ENCODE assay signal across 8 cellular contexts in the genomic region with DNA sequence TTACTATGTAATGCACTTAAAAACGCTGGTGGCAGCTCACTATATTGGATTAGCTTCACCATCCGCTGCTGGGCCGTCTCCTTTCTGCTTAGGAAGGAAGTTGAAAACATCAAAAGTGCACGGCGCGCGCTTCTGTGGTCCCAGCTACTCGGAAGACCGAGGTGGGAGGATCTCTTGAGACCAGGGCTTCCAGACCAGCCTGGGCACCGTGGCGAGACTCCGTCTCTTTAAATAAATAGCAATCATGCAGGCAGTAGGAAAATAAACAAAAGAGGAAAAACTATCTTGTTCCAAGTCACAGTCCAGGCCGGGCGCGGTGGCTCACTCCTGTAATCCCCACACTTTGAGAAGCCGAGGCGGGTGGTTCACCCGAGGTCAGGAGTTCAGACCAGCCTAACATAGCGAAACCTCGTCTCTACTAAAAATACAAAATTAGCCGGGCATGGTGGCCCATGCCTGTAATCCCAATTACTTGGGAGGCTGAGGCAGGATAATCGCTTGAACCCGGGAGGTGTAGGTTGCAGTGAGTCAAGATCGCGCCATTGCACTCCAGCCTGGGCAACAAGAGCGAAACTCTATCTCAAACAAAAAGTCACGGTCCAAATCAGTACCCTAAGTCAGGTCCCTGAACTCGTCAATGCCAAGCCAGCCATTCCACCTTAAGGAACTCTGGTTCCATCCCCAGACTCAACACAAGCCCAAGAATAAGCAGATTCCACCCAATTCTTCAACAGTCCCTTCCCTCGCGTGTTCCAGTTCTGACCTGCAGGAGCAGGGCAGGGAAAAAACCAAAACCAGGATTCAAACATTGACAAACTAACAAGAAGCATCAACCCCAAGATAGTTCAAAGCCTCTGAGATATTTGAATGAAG. TPM values are rescaled to one million over a fixed set of nuclear protein-coding genes. Genes with fewer than 3 reads are reported as not detected.
A peak's percentile ranks its signal among the peaks of the same experiment; 100 is the strongest.
DNase-seq lines count a peak whose midpoint lies in the region; ATAC-seq and TF ChIP-seq lines count a peak whose summit lies in the region.

No MANE protein-coding gene starts in this region.

- H3K4me1 ChIP-seq in iPS-15b (ENCODE audit: control insufficient read depth, insufficient read depth, low read length) (peaks cover 5% of the 10 kb centered on the region), skeletal muscle tissue (ENCODE audit: control insufficient read depth in 3 of 3, insufficient read depth in 3 of 3, low read length in 3 of 3) (peaks cover 5 to 26% (median 11%) of the 10 kb centered on the region in 3 donors)

- ATAC-seq in GM19372 (IDR thresholded peaks at IDR 0.05; ENCODE audit: low read depth, unreplicated experiment), result peak; percentile 27
- ATAC-seq in HG03565 (IDR thresholded peaks at IDR 0.05; ENCODE audit: unreplicated experiment), result peak; percentile 9

- H3K36me3 ChIP-seq in iPS-15b (ENCODE audit: control insufficient read depth, insufficient read depth, low read length) (no peaks in the 10 kb centered on the region), skeletal muscle tissue (ENCODE audit: control insufficient read depth in 3 of 3, insufficient read depth in 3 of 3, low read length in 3 of 3) (peaks cover 2 to 12% (median 5%) of the 10 kb centered on the region in 3 donors)

- H3K4me3 ChIP-seq in AG10803 (ENCODE audit: low read length) (peak overlapping the region; percentile 84), iPS-15b (ENCODE audit: low read depth, low read length) (peak overlapping the region; percentile 97), skeletal muscle tissue (ENCODE audit: low read length in 3 of 3) (peak overlapping the region; percentile 81 to 98 (median 97))

- H3K27ac ChIP-seq in skeletal muscle tissue (ENCODE audit: low read depth, low read length), result peak overlapping the region; percentile 97

- peak; percentile 51 for DNase-seq in AG10803 (ENCODE audit: low read depth)
- peak; percentile 40 for DNase-seq in T-helper 22 cell (ENCODE audit: low read depth)
- peak; percentile 68 for DNase-seq in astrocyte of the hippocampus (ENCODE audit: low read depth, low spot score)
- DNase-seq in middle frontal gyrus (ENCODE audit: extremely low spot score, low spot score), result no peak

- TF ChIP-seq CTCF in AG10803 (conservative IDR thresholded peaks at IDR 0.05; ENCODE audit: low read length), result no peak; the same call in 1 of the 2 replicates

- H3K9me3 ChIP-seq in iPS-15b (ENCODE audit: control insufficient read depth, insufficient read depth, low read length) (no peaks in the 10 kb centered on the region), skeletal muscle tissue (ENCODE audit: control insufficient read depth in 3 of 3, low read length in 3 of 3) (no peaks in the 10 kb centered on the region)

- H3K9ac ChIP-seq in iPS-15b (ENCODE audit: low read depth, low read length) (peak overlapping the region; percentile 99), skeletal muscle tissue (ENCODE audit: low read depth in 1 of 3, low read length in 3 of 3) (peak overlapping the region; percentile 96 to 100 (median 100))

- H3K27me3 ChIP-seq in iPS-15b (ENCODE audit: control insufficient read depth, insufficient read depth, low read length) (no peaks in the 10 kb centered on the region), skeletal muscle tissue (ENCODE audit: control insufficient read depth in 3 of 3, insufficient read depth in 3 of 3, low read length in 3 of 3) (no peaks in the 10 kb centered on the region)

RNA-seq across cellular contexts. Expression of gene GOLGA1, which starts 1.0 kb away (rescaled TPM):
- total RNA-seq in skeletal muscle tissue, result 11.0 TPM
